ENCODE assay signal across 11 cellular contexts in genomic region chr21:17931080-17931479, GRCh38.
DNase-seq lines count a peak whose midpoint lies in the region; ATAC-seq, FAIRE-seq and TF ChIP-seq lines count a peak whose summit lies in the region.
"Had no signal": no experiment of that assay in that cellular context is flagged by ENCODE, and none has a peak within 500 bp of the region (broad histone marks: within the 10 kb centered on the region; RNA-seq: fewer than 3 reads in every experiment).

No MANE protein-coding gene starts in this region.

- peak overlapping the region; percentile 66 for H3K4me2 ChIP-seq in OCI-LY7 (ENCODE audit: low read length)

- no peak for FAIRE-seq in H54 (lab: Jason Lieb, UNC)
- no peak for FAIRE-seq in RCC 7860 (lab: Jason Lieb, UNC)
- FAIRE-seq: A204.1 had no signal

- TF ChIP-seq POLR2A in H54 (IDR thresholded peaks at IDR 0.05; ENCODE audit: low read depth, low read length), result no peak
- no peak for TF ChIP-seq POLR2A in body of pancreas (IDR thresholded peaks at IDR 0.05)

- no peak overlapping the region for H3K27ac ChIP-seq in OCI-LY7 (ENCODE audit: low read depth, low read length, poor library complexity, severe bottlenecking)
- H3K27ac ChIP-seq in body of pancreas, result no peak overlapping the region
- H3K27ac ChIP-seq: epithelial cell of prostate had no signal

- 77 to 79% methylated on average over 4 of the region's 4 CpGs for WGBS in body of pancreas, 2 donors

- H2AFZ ChIP-seq in OCI-LY7 (ENCODE audit: low read length), result peak overlapping the region; percentile 91

- no peaks in the 10 kb centered on the region for H4K20me1 ChIP-seq in OCI-LY7 (ENCODE audit: insufficient read depth, low read length)

- no peaks in the 10 kb centered on the region for H3K4me1 ChIP-seq in OCI-LY7 (ENCODE audit: insufficient read depth, low read length, poor library complexity, severe bottlenecking)
- no peaks in the 10 kb centered on the region for H3K4me1 ChIP-seq in body of pancreas

- TF ChIP-seq CTCF in OCI-LY7 (conservative IDR thresholded peaks at IDR 0.05; ENCODE audit: low read length), result peak; percentile 91
- no peak for TF ChIP-seq CTCF in body of pancreas (IDR thresholded peaks at IDR 0.05)

- ATAC-seq in body of pancreas (no peak), HG03460 (IDR thresholded peaks at IDR 0.05; ENCODE audit: unreplicated experiment) (no peak)

- no TSS peak for BruUV-seq in OCI-LY7 (replicated peaks; lab: Mats Ljungman, UMichigan)

- POLR2A ChIA-PET in OCI-LY7 (lab: Charles Lee), result interaction anchor here (0.5 to 1.4 kb wide), 7 partner anchors 9 to 1024 kb away, joined by 3 to 10 read pairs (median 3); no protein-coding TSS in a partner anchor

- CTCF ChIA-PET in OCI-LY7 (lab: Charles Lee; ENCODE audit: unreplicated experiment), result interaction anchor here (0.7 to 1.0 kb wide), 2 partner anchors 9 to 110 kb away, joined by 3 to 4 read pairs; no protein-coding TSS in a partner anchor

- H3K9me2 ChIP-seq in OCI-LY7 (ENCODE audit: insufficient read depth, low read length), result no peaks in the 10 kb centered on the region

- H3K27me3 ChIP-seq in body of pancreas, result no peaks in the 10 kb centered on the region

- H3K9me3 ChIP-seq in OCI-LY7 (ENCODE audit: low read length), result no peaks in the 10 kb centered on the region
- no peaks in the 10 kb centered on the region for H3K9me3 ChIP-seq in body of pancreas

- H3K36me3 ChIP-seq in OCI-LY7 (ENCODE audit: insufficient read depth, low read length) (no peaks in the 10 kb centered on the region), body of pancreas (replicated peaks in 1 of 2; ENCODE audit: insufficient read depth in 1 of 2, low read depth in 2 of 2) (no peaks in the 10 kb centered on the region)

- H3K4me3 ChIP-seq in OCI-LY7 (ENCODE audit: low read depth, low read length, poor library complexity, severe bottlenecking) (peak overlapping the region; percentile 71), body of pancreas (no peak overlapping the region)

- DNase-seq in DMS53 (lab: John Stamatoyannopoulos, UW) (peak; percentile 24), DMS53 treated with DMSO at 0.1 percent for 48 hours (lab: John Stamatoyannopoulos, UW; ENCODE audit: unreplicated experiment) (no peak), H54 (ENCODE audit: insufficient read length, low spot score) (peak; percentile 18), OCI-LY7 (ENCODE audit: low spot score) (peak; percentile 72), kidney tubule cell (ENCODE audit: low spot score) (peak; percentile 2), body of pancreas (no peak), RCC 7860 (ENCODE audit: low spot score) (no peak)
- DNase-seq: NCI-H2029 treated with DMSO at 0.1 percent for 48 hours had no signal

- intact Hi-C loops in OCI-LY7 (cut with micrococcal nuclease; ENCODE audit: unreplicated experiment), result no loop called here
- intact Hi-C loops in body of pancreas (cut with DNase I), result no loop called here

- H3K79me2 ChIP-seq in OCI-LY7 (ENCODE audit: insufficient read depth, low read depth, low read length), result no peaks in the 10 kb centered on the region

Comparison
In these comparisons a context has a peak if more than half of its experiments do, and no peak if none do; other contexts are left out.
1. DNase-seq: peak in DMS53 (single experiment), H54 (single experiment), OCI-LY7 (single experiment) and kidney tubule cell (single experiment); none in DMS53 treated with DMSO at 0.1 percent for 48 hours (single experiment), body of pancreas (0 of 4) and RCC 7860 (single experiment).